ENCODE assay signal across 8 cellular contexts in the genomic region with DNA sequence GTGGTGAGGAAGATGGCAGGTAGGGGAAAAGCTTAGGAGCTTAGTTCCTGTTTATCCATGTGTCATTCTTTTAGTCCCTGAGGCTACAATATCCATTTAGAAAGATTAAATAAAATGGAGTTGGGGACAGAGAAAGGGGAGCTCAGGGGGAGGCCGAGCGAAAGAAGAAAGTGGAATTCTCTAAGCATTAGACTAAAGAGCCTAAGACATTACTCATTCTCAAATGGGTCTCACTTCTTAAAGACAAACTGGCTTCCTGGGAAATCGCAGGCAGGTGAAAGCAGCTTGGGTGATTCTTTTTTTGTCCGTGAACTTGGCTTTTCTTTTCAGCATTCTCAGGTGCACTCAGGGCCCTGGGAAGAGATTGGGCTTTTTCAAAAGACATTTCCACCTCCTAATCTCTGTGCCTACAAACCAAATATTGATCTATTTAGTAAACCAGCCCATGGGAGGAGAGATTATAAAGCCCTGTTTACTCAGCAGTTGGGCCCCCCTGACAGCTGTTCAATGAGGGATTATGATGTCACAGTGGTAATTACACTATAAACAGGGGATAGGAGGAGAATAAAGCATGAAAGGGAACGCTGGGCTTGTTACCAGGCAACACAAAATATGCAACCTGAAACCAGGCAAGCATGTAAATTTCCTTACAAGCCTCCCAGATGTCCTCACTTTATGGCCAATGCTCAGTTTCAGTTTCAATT.
DNase-seq lines count a peak whose midpoint lies in the region; ATAC-seq and TF ChIP-seq lines count a peak whose summit lies in the region.

No MANE protein-coding gene starts in this region.

- no peak overlapping the region for H2BK15ac ChIP-seq in IMR-90 (ENCODE audit: low read depth, low read length)

- POLR2A ChIA-PET in IMR-90 (lab: Charles Lee; ENCODE audit: unreplicated experiment) = no interaction called here

- no TSS peak for BruUV-seq in IMR-90 (replicated peaks; lab: Mats Ljungman, UMichigan)

- no peak overlapping the region for H2BK5ac ChIP-seq in IMR-90 (ENCODE audit: low read depth, low read length, poor library complexity, severe bottlenecking)

- CTCF ChIA-PET in IMR-90 (lab: Yijun Ruan, JAX) = interaction anchor here (0.9 to 1.7 kb wide), 8 partner anchors 9 to 806 kb away, joined by 3 to 6 read pairs (median 4); no protein-coding TSS in a partner anchor

- no peaks in the 10 kb centered on the region for H3K79me1 ChIP-seq in IMR-90 (ENCODE audit: low read depth in 1 of 2, low read length in 2 of 2)

- no peak overlapping the region for H2BK20ac ChIP-seq in IMR-90 (ENCODE audit: low read depth, low read length)

- no peaks in the 10 kb centered on the region for H3K9me1 ChIP-seq in IMR-90 (ENCODE audit: insufficient read depth, low read length)

- ATAC-seq in IMR-90 (ENCODE audit: low read depth) (peak; percentile 93), sciatic nerve (peak; percentile 81), HG02588 (IDR thresholded peaks at IDR 0.05; ENCODE audit: unreplicated experiment) (no peak), HG03354 (IDR thresholded peaks at IDR 0.05; ENCODE audit: poor library complexity, severe bottlenecking, unreplicated experiment) (no peak)

- H4K20me1 ChIP-seq in IMR-90 (ENCODE audit: insufficient read depth, low read length) = no peaks in the 10 kb centered on the region

- no peak overlapping the region for H4K91ac ChIP-seq in IMR-90 (ENCODE audit: insufficient read depth, low read depth, low read length)

- H3K56ac ChIP-seq in IMR-90 (ENCODE audit: extremely low read depth, insufficient read depth, low read length) = no peak overlapping the region

- no peak overlapping the region for H3K23ac ChIP-seq in IMR-90 (ENCODE audit: low read depth, low read length)

- TF ChIP-seq POLR2A in IMR-90 (IDR thresholded peaks at IDR 0.05; ENCODE audit: low read depth, low read length) = no peak

- 0 out of 4 replicates have a peak overlapping the region, but pooled peaks of 1 of the 2 experiments have one; percentile 37 for H4K8ac ChIP-seq in IMR-90 (ENCODE audit: low read depth in 2 of 2, low read length in 2 of 2)

- peak overlapping the region; percentile 92 for H3K4me2 ChIP-seq in IMR-90 (ENCODE audit: low read depth, low read length)

- peak overlapping the region; percentile 66; the same call in 1 of the 2 replicates for H3K9ac ChIP-seq in IMR-90 (ENCODE audit: low read depth, low read length)

- DNase-seq in DMS153 treated with DMSO at 0.1 percent for 48 hours (lab: John Stamatoyannopoulos, UW; ENCODE audit: unreplicated experiment) (peak; percentile 93), IMR-90 (peak; percentile 88), SHP77 (lab: John Stamatoyannopoulos, UW) (peak; percentile 94 to 97), foreskin melanocyte (peak; percentile 14), sciatic nerve (ENCODE audit: low spot score) (no peak), head of caudate nucleus (no peak)

- dilution Hi-C loops in IMR-90 (cut with HindIII; ENCODE audit: low sequenced_read_pairs, unreplicated experiment) = no loop called here

- H3K9me3 ChIP-seq in IMR-90 (ENCODE audit: control insufficient read depth, insufficient read depth, low read length) = no peaks in the 10 kb centered on the region

- 0 out of 2 replicates have a peak overlapping the region, but pooled peaks have one; percentile 26 for H2BK120ac ChIP-seq in IMR-90 (ENCODE audit: low read depth, low read length)

- H3K4me3 ChIP-seq in IMR-90 (ENCODE audit: insufficient read depth, low read depth, low read length) = peak overlapping the region; percentile 24; the same call in 1 of the 2 replicates

- H2AK5ac ChIP-seq in IMR-90 (ENCODE audit: low read depth, low read length) = no peak overlapping the region

- intact Hi-C loops in IMR-90 (cut with micrococcal nuclease) (loop anchor here (1.0 to 5.0 kb wide), 7 partner anchors 214 to 806 kb away; a partner anchor contains a TSS), sciatic nerve (cut with DNase I) (loop anchor here (10.0 kb wide), 1 partner anchor 787 kb away; a partner anchor contains a TSS), head of caudate nucleus (cut with DNase I) (loop anchor here (5.0 kb wide), 1 partner anchor 784 kb away; a partner anchor contains a TSS)

- TF ChIP-seq RAD21 in IMR-90 (IDR thresholded peaks at IDR 0.05; ENCODE audit: low read length) = no peak

- peak overlapping the region; percentile 85; the same call in 1 of the 2 replicates for H3K18ac ChIP-seq in IMR-90 (ENCODE audit: low read depth, low read length)

- H3K27me3 ChIP-seq in IMR-90 (ENCODE audit: control insufficient read depth, insufficient read depth, low read length) = no peaks in the 10 kb centered on the region

- no peak overlapping the region for H2AK9ac ChIP-seq in IMR-90 (replicated peaks; ENCODE audit: low read depth, low read length, poor library complexity)

- H4K5ac ChIP-seq in IMR-90 (ENCODE audit: low read depth, low read length) = no peak overlapping the region; the same call in 1 of the 2 replicates

- H3K4ac ChIP-seq in IMR-90 (ENCODE audit: low read depth, low read length) = no peak overlapping the region

- no peaks in the 10 kb centered on the region for H3K36me3 ChIP-seq in IMR-90 (ENCODE audit: control insufficient read depth, insufficient read depth, low read length)

- no peak for TF ChIP-seq CTCF in IMR-90 (conservative IDR thresholded peaks at IDR 0.05; ENCODE audit: low read depth, low read length)

- H2AFZ ChIP-seq in IMR-90 (replicated peaks; ENCODE audit: low read length, poor library complexity) = no peak overlapping the region

- H3K4me1 ChIP-seq in IMR-90 (ENCODE audit: control insufficient read depth, insufficient read depth, low read length) = peaks cover 7% of the 10 kb centered on the region; the same call in 1 of the 2 replicates

- peak overlapping the region; percentile 88; the same call in 1 of the 2 replicates for H3K27ac ChIP-seq in IMR-90 (ENCODE audit: insufficient read depth, low read length)

- H3K14ac ChIP-seq in IMR-90 (replicated peaks; ENCODE audit: low read depth, low read length) = no peak overlapping the region

- no CpG with 5 or more reads among the region's 5 CpGs for WGBS in IMR-90 (ENCODE audit: extremely low coverage in 2 of 2, insufficient read length in 1 of 2), 2 experiments

- in situ Hi-C loops in IMR-90 (cut with MboI; ENCODE audit: low sequenced_read_pairs) = loop anchor here (5.0 to 10.0 kb wide), 2 partner anchors 637 to 794 kb away; no protein-coding TSS in a partner anchor

TF ChIP-seq in IMR-90, 13 proteins besides CTCF, POLR2A, EP300 and RAD21:
- TF ChIP-seq, protein P1, sequence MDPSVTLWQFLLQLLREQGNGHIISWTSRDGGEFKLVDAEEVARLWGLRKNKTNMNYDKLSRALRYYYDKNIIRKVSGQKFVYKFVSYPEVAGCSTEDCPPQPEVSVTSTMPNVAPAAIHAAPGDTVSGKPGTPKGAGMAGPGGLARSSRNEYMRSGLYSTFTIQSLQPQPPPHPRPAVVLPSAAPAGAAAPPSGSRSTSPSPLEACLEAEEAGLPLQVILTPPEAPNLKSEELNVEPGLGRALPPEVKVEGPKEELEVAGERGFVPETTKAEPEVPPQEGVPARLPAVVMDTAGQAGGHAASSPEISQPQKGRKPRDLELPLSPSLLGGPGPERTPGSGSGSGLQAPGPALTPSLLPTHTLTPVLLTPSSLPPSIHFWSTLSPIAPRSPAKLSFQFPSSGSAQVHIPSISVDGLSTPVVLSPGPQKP (IDR thresholded peaks at IDR 0.05; ENCODE audit: borderline replicate concordance, low read depth, low read length) = no peak
- TF ChIP-seq CEBPB (IDR thresholded peaks at IDR 0.05; ENCODE audit: low read depth, low read length) (peak; percentile 49; the same call in 1 of the 2 replicates), MAZ (IDR thresholded peaks at IDR 0.05; ENCODE audit: borderline replicate concordance, low read depth, low read length) (no peak), CHD1 (IDR thresholded peaks at IDR 0.05; ENCODE audit: low read depth, low read length) (no peak), MXI1 (IDR thresholded peaks at IDR 0.05; ENCODE audit: borderline replicate concordance, low read depth, low read length) (peak; percentile 52; the same call in 1 of the 2 replicates)

Comparison
In these comparisons a context has a peak if more than half of its experiments do, and no peak if none do; other contexts are left out.
1. DNase-seq: peak in DMS153 treated with DMSO at 0.1 percent for 48 hours (single experiment), IMR-90 (single experiment), SHP77 (2 of 2) and foreskin melanocyte (single experiment); none in sciatic nerve (single experiment) and head of caudate nucleus (0 of 42).
2. ATAC-seq: peak in IMR-90 (single experiment) and sciatic nerve (single experiment); none in HG02588 (single experiment) and HG03354 (single experiment).